Comparison of ENCODE assay signal across 1 cellular context in genomic region chr19:45526143-45526542, GRCh38.
A peak's percentile ranks its signal among the peaks of the same experiment; 100 is the strongest.
TF ChIP-seq lines count a peak whose summit lies in the region.

No MANE protein-coding gene starts in this region.

TF ChIP-seq in HepG2, 621 proteins besides CTCF, POLR2A, EP300 and RAD21:
- TF ChIP-seq NFYB (CRISPR knock-in tag; IDR thresholded peaks at IDR 0.05) (peak; percentile 93), NFYC (CRISPR knock-in tag; IDR thresholded peaks at IDR 0.05) (peak; percentile 88), THAP11 (CRISPR knock-in tag; IDR thresholded peaks at IDR 0.05) (peak; percentile 62), PRDM10 (CRISPR knock-in tag; IDR thresholded peaks at IDR 0.05; ENCODE audit: low read depth) (peak; percentile 98), BHLHE40 (IDR thresholded peaks at IDR 0.05; ENCODE audit: low read length) (peak; percentile 43; the same call in 1 of the 2 replicates), FOXP1 (IDR thresholded peaks at IDR 0.05) (no peak), FOXP1 (CRISPR knock-in tag; IDR thresholded peaks at IDR 0.05) (no peak), ZNF746 (CRISPR knock-in tag; IDR thresholded peaks at IDR 0.05) (no peak), SP2 (CRISPR knock-in tag; IDR thresholded peaks at IDR 0.05) (peak; percentile 64), SIN3B (IDR thresholded peaks at IDR 0.05; ENCODE audit: low read length) (no peak), SP1 (IDR thresholded peaks at IDR 0.05) (no peak), SP1 (CRISPR knock-in tag; IDR thresholded peaks at IDR 0.05) (peak; percentile 84), FOXO1 (CRISPR knock-in tag; IDR thresholded peaks at IDR 0.05) (no peak), KLF15 (CRISPR knock-in tag; IDR thresholded peaks at IDR 0.05; ENCODE audit: borderline replicate concordance) (peak; percentile 33; the same call in 1 of the 2 replicates)
